In genomic region chrX:54494970-54495813, GRCh38 we compare ENCODE assay signal across 8 cellular contexts. TPM values are rescaled to one million over a fixed set of nuclear protein-coding genes. Genes with fewer than 3 reads are reported as not detected.
DNase-seq lines count a peak whose midpoint lies in the region; ATAC-seq and TF ChIP-seq lines count a peak whose summit lies in the region.

No MANE protein-coding gene starts in this region.

- H3K27me3 ChIP-seq in ectodermal cell (ENCODE audit: control insufficient read depth, insufficient read depth, low read length, poor library complexity, severe bottlenecking) = no peaks in the 10 kb centered on the region

- H3K4me3 ChIP-seq in ectodermal cell (ENCODE audit: insufficient read depth, low read depth, low read length) = peak overlapping the region; percentile 60
- peak overlapping the region; percentile 30 for H3K4me3 ChIP-seq in mucosa of descending colon

- intact Hi-C loops in mucosa of descending colon (cut with DNase I, micrococcal nuclease) = no loop called here

- H3K9me3 ChIP-seq in ectodermal cell (ENCODE audit: control insufficient read depth, low read length) (no peaks in the 10 kb centered on the region), mucosa of descending colon (no peaks in the 10 kb centered on the region)

- H3K36me3 ChIP-seq in ectodermal cell (ENCODE audit: control insufficient read depth, insufficient read depth, low read length) = no peaks in the 10 kb centered on the region
- H3K36me3 ChIP-seq in mucosa of descending colon (ENCODE audit: low read depth) = no peaks in the 10 kb centered on the region

- WGBS in ectodermal cell, 2 experiments = 0 to 1% methylated on average over 87 of the region's 87 CpGs

- no peaks in the 10 kb centered on the region for H3K4me1 ChIP-seq in ectodermal cell (ENCODE audit: control insufficient read depth, insufficient read depth, low read length)
- H3K4me1 ChIP-seq in mucosa of descending colon (ENCODE audit: low read depth) = no peaks in the 10 kb centered on the region

- no peak overlapping the region for H3K27ac ChIP-seq in ectodermal cell (ENCODE audit: insufficient read depth, low read depth, low read length, poor library complexity, severe bottlenecking)

- DNase-seq in Daoy (ENCODE audit: low read depth) (peak; percentile 23), NCI-H526 treated with DMSO at 0.1 percent for 48 hours (lab: John Stamatoyannopoulos, UW) (peak; percentile 5), mucosa of descending colon (peak in 2 of 3 donors; percentile 9 to 32), COR-L47 (lab: John Stamatoyannopoulos, UW) (no peak), activated gamma-delta T cell treated with Interleukin-2 at 50 U/mL for 16 hours (no peak)
- DNase-seq in stimulated activated naive CD4-positive, alpha-beta T cell treated with Interleukin-2 at 50 U/mL for 16 hours (lab: John Stamatoyannopoulos, UW) = no peak

- no peak for TF ChIP-seq CTCF in mucosa of descending colon (IDR thresholded peaks at IDR 0.05)

- ATAC-seq in mucosa of descending colon (peak; percentile 45), GM21528 (IDR thresholded peaks at IDR 0.05; ENCODE audit: low FRiP score, unreplicated experiment) (no peak)

RNA-seq across cellular contexts. Expression of gene FGD1, which starts 0.8 kb away (rescaled TPM):
- 1.2 and 2.5 TPM in 2 replicates for total RNA-seq in Daoy (2014; rRNA removed; shearing (Covaris generic))
- polyA plus RNA-seq in ectodermal cell (2013, experiment 1 of 4) = 33.2 TPM
- 31.3 TPM for polyA plus RNA-seq in ectodermal cell (2013, experiment 2 of 4)
- polyA plus RNA-seq in ectodermal cell (2013, experiment 3 of 4) = 26.2 TPM
- polyA plus RNA-seq in ectodermal cell (2013, experiment 4 of 4) = 28.7 TPM
- total RNA-seq in mucosa of descending colon = 1 to 10 TPM; 2.0 to 8.1 (median 3.5) TPM

RNA-seq across cellular contexts. Expression of gene GNL3L, which starts 34.8 kb away (rescaled TPM):
- 36.6 and 47.8 TPM in 2 replicates for total RNA-seq in Daoy (2014; rRNA removed; shearing (Covaris generic))
- polyA plus RNA-seq in ectodermal cell (2013, experiment 1 of 4) = 28.1 TPM
- polyA plus RNA-seq in ectodermal cell (2013, experiment 2 of 4) = 31.8 TPM
- polyA plus RNA-seq in ectodermal cell (2013, experiment 3 of 4) = 17.2 TPM
- 17.8 TPM for polyA plus RNA-seq in ectodermal cell (2013, experiment 4 of 4)
- total RNA-seq in mucosa of descending colon = 10 to 100 TPM; 23.2 to 33.5 (median 30.2) TPM

RNA-seq across cellular contexts. Expression of gene TSR2, which starts 55.0 kb away (rescaled TPM):
- 13.6 and 16.4 TPM in 2 replicates for total RNA-seq in Daoy (2014; rRNA removed; shearing (Covaris generic))
- 36.6 TPM for polyA plus RNA-seq in ectodermal cell (2013, experiment 1 of 4)
- polyA plus RNA-seq in ectodermal cell (2013, experiment 2 of 4) = 36.8 TPM
- polyA plus RNA-seq in ectodermal cell (2013, experiment 3 of 4) = 26.3 TPM
- polyA plus RNA-seq in ectodermal cell (2013, experiment 4 of 4) = 30.2 TPM
- 10 to 100 TPM; 36.4 to 49.0 (median 36.7) TPM for total RNA-seq in mucosa of descending colon

Comparison
In these comparisons a context has a peak if more than half of its experiments do, and no peak if none do; other contexts are left out.
1. DNase-seq: peak in Daoy (single experiment), NCI-H526 treated with DMSO at 0.1 percent for 48 hours (single experiment) and mucosa of descending colon (2 of 3); none in COR-L47 (single experiment), stimulated activated naive CD4-positive, alpha-beta T cell treated with Interleukin-2 at 50 U/mL for 16 hours (single experiment) and activated gamma-delta T cell treated with Interleukin-2 at 50 U/mL for 16 hours (single experiment).